ENCODE assay signal across 25 cellular contexts in genomic region chr3:8020459-8020858, GRCh38.
A peak's percentile ranks its signal among the peaks of the same experiment; 100 is the strongest.
DNase-seq lines count a peak whose midpoint lies in the region; ATAC-seq and TF ChIP-seq lines count a peak whose summit lies in the region.
"Had no signal": no experiment of that assay in that cellular context is flagged by ENCODE, and none has a peak within 500 bp of the region (broad histone marks: within the 10 kb centered on the region; RNA-seq: fewer than 3 reads in every experiment).

No MANE protein-coding gene starts in this region.

- H3K27ac ChIP-seq in psoas muscle: no peak overlapping the region
- H3K27ac ChIP-seq: 22Rv1, SK-N-MC had no signal

- H3K36me3 ChIP-seq in psoas muscle (ENCODE audit: insufficient read depth in 1 of 2, low read depth in 1 of 2): no peaks in the 10 kb centered on the region

- no peak for TF ChIP-seq CTCF in psoas muscle (IDR thresholded peaks at IDR 0.05)

- H3K4me1 Mint-ChIP-seq in stimulated activated effector memory CD8-positive, alpha-beta T cell treated with anti-CD3 and anti-CD28 coated beads, Interleukin-12 subunit alpha, Interleukin-12 subunit beta, amount 100 ng/mL, for 72 hours: no peaks in the 10 kb centered on the region
- H3K4me1 Mint-ChIP-seq: CD8-positive, alpha-beta memory T cell had no signal

- no peak overlapping the region for H3K27ac Mint-ChIP-seq in stimulated activated effector memory CD8-positive, alpha-beta T cell treated with anti-CD3 and anti-CD28 coated beads, Interleukin-12 subunit alpha, Interleukin-12 subunit beta, amount 100 ng/mL, for 72 hours
- H3K27ac Mint-ChIP-seq: CD8-positive, alpha-beta memory T cell; HFFc6 had no signal

- H3K9me3 ChIP-seq in psoas muscle: peaks cover 7% of the 10 kb centered on the region

- 28 to 40% (median 36%) methylated on average over 3 of the region's 3 CpGs for WGBS in psoas muscle, 3 donors

- H3K4me3 ChIP-seq in psoas muscle: no peak overlapping the region
- H3K4me3 ChIP-seq: SK-N-MC had no signal

- DNase-seq in DMS 273 (lab: John Stamatoyannopoulos, UW; ENCODE audit: unreplicated experiment): peak; percentile 1
- DNase-seq in DMS 273 treated with DMSO at 0.1 percent for 48 hours (lab: John Stamatoyannopoulos, UW): no peak
- peak; percentile 18 for DNase-seq in HT1080 (ENCODE audit: low read depth)
- DNase-seq in SKM-1 treated with dmso at 0.1 percent for 144 hours (lab: John Stamatoyannopoulos, UW; ENCODE audit: unreplicated experiment): peak; percentile 22
- no peak for DNase-seq in stimulated activated effector memory CD8-positive, alpha-beta T cell treated with anti-CD3 and anti-CD28 coated beads, Interleukin-12 subunit alpha, Interleukin-12 subunit beta, amount 100 ng/mL, for 72 hours (ENCODE audit: low spot score in 2 of 2)
- DNase-seq in NOMO-1 treated with dmso at 0.1 percent for 144 hours (lab: John Stamatoyannopoulos, UW; ENCODE audit: unreplicated experiment): no peak
- DNase-seq in psoas muscle: no peak
- DNase-seq: C1 segment of cervical spinal cord; Calu3; CD8-positive, alpha-beta memory T cell; EL; HFFc6; KBM-7; NCI-H1092; NCI-H1436; NCI-H1930; NCI-H226; NCI-H510A treated with DMSO at 0.1 percent for 48 hours; NCI-H774; PC-3; Right ventricle myocardium superior; T-helper 1 cell had no signal

- intact Hi-C loops in psoas muscle (cut with DNase I): no loop called here

- no peak overlapping the region for H3K4me3 Mint-ChIP-seq in stimulated activated effector memory CD8-positive, alpha-beta T cell treated with anti-CD3 and anti-CD28 coated beads, Interleukin-12 subunit alpha, Interleukin-12 subunit beta, amount 100 ng/mL, for 72 hours
- H3K4me3 Mint-ChIP-seq: CD8-positive, alpha-beta memory T cell; HFFc6 had no signal

- ATAC-seq in stimulated activated effector memory CD8-positive, alpha-beta T cell treated with anti-CD3 and anti-CD28 coated beads, Interleukin-12 subunit alpha, Interleukin-12 subunit beta, amount 100 ng/mL, for 72 hours: peak; percentile 37
- no peak for ATAC-seq in GM21360 (IDR thresholded peaks at IDR 0.05; ENCODE audit: unreplicated experiment)
- ATAC-seq in psoas muscle: no peak
- ATAC-seq: PC-3 had no signal

- H3K4me1 ChIP-seq in psoas muscle: no peaks in the 10 kb centered on the region

- H3K27me3 ChIP-seq in psoas muscle (ENCODE audit: insufficient read depth in 3 of 3, low read length in 2 of 3): no peaks in the 10 kb centered on the region

- no peaks in the 10 kb centered on the region for H3K36me3 Mint-ChIP-seq in stimulated activated effector memory CD8-positive, alpha-beta T cell treated with anti-CD3 and anti-CD28 coated beads, Interleukin-12 subunit alpha, Interleukin-12 subunit beta, amount 100 ng/mL, for 72 hours
- H3K36me3 Mint-ChIP-seq: CD8-positive, alpha-beta memory T cell had no signal

- H3K9me3 Mint-ChIP-seq in stimulated activated effector memory CD8-positive, alpha-beta T cell treated with anti-CD3 and anti-CD28 coated beads, Interleukin-12 subunit alpha, Interleukin-12 subunit beta, amount 100 ng/mL, for 72 hours: no peaks in the 10 kb centered on the region

Comparison
In these comparisons a context has a peak if more than half of its experiments do, and no peak if none do; other contexts are left out.
1. DNase-seq: peak in DMS 273 (single experiment), HT1080 (single experiment) and SKM-1 treated with dmso at 0.1 percent for 144 hours (single experiment); none in DMS 273 treated with DMSO at 0.1 percent for 48 hours (single experiment), stimulated activated effector memory CD8-positive, alpha-beta T cell treated with anti-CD3 and anti-CD28 coated beads, Interleukin-12 subunit alpha, Interleukin-12 subunit beta, amount 100 ng/mL, for 72 hours (0 of 2), NOMO-1 treated with dmso at 0.1 percent for 144 hours (single experiment) and psoas muscle (0 of 2).